Comparison of ENCODE assay signal across 14 cellular contexts in the genomic region with DNA sequence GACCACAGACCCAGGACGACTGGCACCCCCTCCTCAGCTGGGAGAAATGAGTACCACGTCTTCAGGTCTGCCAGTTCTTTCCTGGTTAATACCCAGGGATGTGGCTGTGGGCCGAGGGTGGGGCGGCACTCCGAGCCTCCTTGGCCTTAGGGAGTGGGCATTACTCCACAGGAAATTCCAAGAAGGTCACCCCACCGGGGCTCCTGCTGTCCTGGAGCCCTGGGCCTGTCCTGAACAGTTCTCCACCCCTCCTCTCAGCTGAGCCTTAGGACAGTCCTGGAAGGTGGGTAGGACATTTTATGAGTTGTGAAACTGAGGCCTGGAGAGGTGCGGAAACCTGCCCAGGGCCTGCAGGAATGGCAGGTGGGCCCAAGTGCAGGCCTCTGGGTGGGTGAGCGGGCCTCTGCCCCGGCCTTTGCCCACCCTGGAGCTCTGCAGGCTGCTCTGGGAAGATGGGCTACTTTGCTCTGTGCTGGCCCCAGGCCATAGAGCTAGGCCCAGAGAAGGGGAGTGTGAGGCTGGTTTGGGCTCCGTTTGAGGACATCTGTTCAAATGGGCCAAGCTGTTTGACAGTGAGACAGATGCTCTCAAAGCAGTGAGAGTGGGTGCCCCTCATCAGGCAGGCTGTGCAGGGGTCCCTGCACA.
DNase-seq lines count a peak whose midpoint lies in the region; ATAC-seq and TF ChIP-seq lines count a peak whose summit lies in the region.
"Had no signal": no experiment of that assay in that cellular context is flagged by ENCODE, and none has a peak within 500 bp of the region (broad histone marks: within the 10 kb centered on the region; RNA-seq: fewer than 3 reads in every experiment).

No MANE protein-coding gene starts in this region.

- peaks cover 0 to 37% (median 13%) of the 10 kb centered on the region in 12 donors for H3K4me1 ChIP-seq in heart left ventricle

- intact Hi-C loops in heart left ventricle (cut with DNase I) (no loop called here), sciatic nerve (cut with DNase I) (no loop called here)

- H3K27ac ChIP-seq in AG04450 (ENCODE audit: low read depth, low read length) (peak overlapping the region; percentile 84), heart left ventricle (peak overlapping the region in 9 of 12 donors; percentile 22 to 69 (median 46))

- H3K4me3 ChIP-seq in AG04450 (ENCODE audit: low read depth, low read length) (no peak overlapping the region), heart left ventricle (no peak overlapping the region)

- H3K36me3 ChIP-seq in heart left ventricle: no peaks in the 10 kb centered on the region

- POLR2A ChIA-PET in AG04450 (lab: Yijun Ruan, JAX): interaction anchor here (1.6 kb wide), 1 partner anchor 8 kb away, joined by 4 read pairs; no protein-coding TSS in a partner anchor

- H3K27me3 ChIP-seq in AG04450 (ENCODE audit: control insufficient read depth, insufficient read depth, low read length) (peaks cover 2% of the 10 kb centered on the region), heart left ventricle (no peaks in the 10 kb centered on the region)

- WGBS in heart left ventricle, 4 donors: 75 to 79% (median 77%) methylated on average over 4 to 10 of the region's 10 CpGs

- TF ChIP-seq CTCF in AG04450 (IDR thresholded peaks at IDR 0.05; ENCODE audit: low read depth, low read length) (no peak), heart left ventricle (IDR thresholded peaks at IDR 0.05) (no peak)

- DNase-seq in AG04450 (ENCODE audit: low read depth, low spot score) (no peak), NCI-H524 treated with DMSO at 0.1 percent for 48 hours (lab: John Stamatoyannopoulos, UW) (peak; percentile 71), heart left ventricle (no peak), sciatic nerve (ENCODE audit: low spot score) (no peak), NCI-H146 treated with DMSO at 0.1 percent for 48 hours (lab: John Stamatoyannopoulos, UW; ENCODE audit: unreplicated experiment) (no peak), COLO668 (lab: John Stamatoyannopoulos, UW; ENCODE audit: unreplicated experiment) (no peak)
- no peak for DNase-seq in stimulated activated CD4-positive, alpha-beta T cell treated with anti-CD3 and anti-CD28 coated beads, Interleukin-4, amount 100 ng/mL, for 1 hour
- DNase-seq in stimulated activated CD8-positive, alpha-beta memory T cell treated with anti-CD3 and anti-CD28 coated beads, Interleukin-4, amount 100 ng/mL, for 48 hours: no peak
- DNase-seq: amniotic stem cell; NCI-H187; stimulated activated CD4-positive, alpha-beta T cell treated with anti-CD3 and anti-CD28 coated beads, Interleukin-12 subunit alpha, Interleukin-12 subunit beta, amount 100 ng/mL, for 4 hours; stimulated activated naive CD4-positive, alpha-beta T cell treated with Interleukin-2 at 50 U/mL for 16 hours; T-helper 9 cell had no signal

- TF ChIP-seq POLR2A in heart left ventricle (IDR thresholded peaks at IDR 0.05): no peak

- CTCF ChIA-PET in AG04450 (lab: Charles Lee): interaction anchor here (1.0 to 3.1 kb wide), 2 partner anchors 13 to 27 kb away, joined by 3 to 20 read pairs; no protein-coding TSS in a partner anchor

- H3K9me3 ChIP-seq in AG04450 (ENCODE audit: control insufficient read depth, insufficient read depth, low read length) (no peaks in the 10 kb centered on the region; the same call in 1 of the 2 replicates), heart left ventricle (no peaks in the 10 kb centered on the region)

- ATAC-seq in heart left ventricle (peak; percentile 4 to 37 (median 22)), sciatic nerve (peak; percentile 20)
- ATAC-seq: HCT116 had no signal
